8 cellular contexts compared by ENCODE assay signal in genomic region chr19:4524808-4525562, GRCh38.
DNase-seq lines count a peak whose midpoint lies in the region; ATAC-seq and TF ChIP-seq lines count a peak whose summit lies in the region.

No MANE protein-coding gene starts in this region.

- peak; percentile 46 to 60 for DNase-seq in NCI-H524 (lab: John Stamatoyannopoulos, UW)
- DNase-seq in NCI-H524 treated with DMSO at 0.1 percent for 48 hours (lab: John Stamatoyannopoulos, UW) = no peak
- peak; percentile 35 for DNase-seq in NT2/D1 (ENCODE audit: low read depth, low spot score)
- DNase-seq in activated T-cell treated with anti-CD3 and anti-CD28 coated beads for 24 hours (ENCODE audit: low read depth) = peak; percentile 43
- DNase-seq in fibroblast of mammary gland (ENCODE audit: low read depth) = peak; percentile 46
- DNase-seq in posterior cingulate gyrus = peak in 6 of 10 donors; percentile 37 to 91 (median 52)

- H3K4me3 ChIP-seq in NT2/D1 (ENCODE audit: insufficient read length, low read depth) = no peak overlapping the region
- H3K4me3 ChIP-seq in fibroblast of mammary gland (ENCODE audit: control insufficient read depth, low read depth, low read length) = no peak overlapping the region

- H3K27me3 ChIP-seq in NT2/D1 (ENCODE audit: insufficient read depth, insufficient read length) = peaks cover 11% of the 10 kb centered on the region

- H3K9me3 ChIP-seq in NT2/D1 (ENCODE audit: insufficient read depth, low read length) = no peaks in the 10 kb centered on the region

- intact Hi-C loops in posterior cingulate gyrus (cut with DNase I) = no loop called here

- H3K36me3 ChIP-seq in NT2/D1 (ENCODE audit: insufficient read depth, insufficient read length, low read length) = no peaks in the 10 kb centered on the region

- no peak overlapping the region for H3K9ac ChIP-seq in NT2/D1 (ENCODE audit: insufficient read length, low read depth)

- ATAC-seq in GM18511 (IDR thresholded peaks at IDR 0.05; ENCODE audit: unreplicated experiment) (no peak), HG03571 (IDR thresholded peaks at IDR 0.05; ENCODE audit: unreplicated experiment) (no peak)

- peak; percentile 83 for TF ChIP-seq CTCF in fibroblast of mammary gland (conservative IDR thresholded peaks at IDR 0.05; ENCODE audit: control insufficient read depth, insufficient read depth, low read depth, low read length)

- H3K4me1 ChIP-seq in NT2/D1 (ENCODE audit: insufficient read depth, insufficient read length) = peaks cover 6% of the 10 kb centered on the region
